In the genomic region with DNA sequence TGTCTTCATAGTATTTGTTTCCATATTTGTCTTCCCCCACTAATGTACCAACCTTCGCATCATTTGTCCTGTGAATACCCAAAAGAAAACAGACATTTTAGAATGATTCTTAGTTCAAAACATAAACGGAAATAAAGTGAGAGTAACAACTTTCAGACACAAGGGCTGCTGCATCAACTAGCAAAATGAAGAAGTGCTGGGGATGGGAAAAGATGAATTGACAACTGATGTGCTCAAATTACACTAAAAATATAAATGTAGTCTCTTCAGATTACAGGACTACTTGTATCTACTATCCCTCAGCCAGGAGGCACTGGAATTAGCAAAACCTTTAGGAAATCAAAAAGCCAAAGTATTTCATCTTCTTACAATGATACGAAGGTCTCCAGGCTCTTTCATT, we compare ENCODE assay signal across 8 cellular contexts. TPM values are rescaled to one million over a fixed set of nuclear protein-coding genes. Genes with fewer than 3 reads are reported as not detected.
DNase-seq lines count a peak whose midpoint lies in the region; ATAC-seq and TF ChIP-seq lines count a peak whose summit lies in the region.

No MANE protein-coding gene starts in this region.

- no peaks in the 10 kb centered on the region for H3K27me3 ChIP-seq in A673 (replicated peaks; ENCODE audit: insufficient read depth, low read depth, low read length, poor library complexity)
- H3K27me3 ChIP-seq in HL-60 (ENCODE audit: insufficient read depth, poor library complexity, severe bottlenecking) = no peaks in the 10 kb centered on the region
- no peaks in the 10 kb centered on the region for H3K27me3 ChIP-seq in mononuclear cell (ENCODE audit: insufficient read depth, low read length)

- H3K27ac ChIP-seq in A673 (ENCODE audit: low read depth, low read length, poor library complexity, severe bottlenecking) = peak overlapping the region; percentile 84
- peak overlapping the region; percentile 89 for H3K27ac ChIP-seq in HL-60 (replicated peaks)

- CTCF ChIA-PET in A673 (lab: Charles Lee) = no interaction called here

- H3K27me3 Mint-ChIP-seq in brain = peaks cover 10% of the 10 kb centered on the region

- H3K9me3 ChIP-seq in A673 (ENCODE audit: low read depth, low read length, poor library complexity, severe bottlenecking) = peaks cover 3% of the 10 kb centered on the region
- peaks cover 10% of the 10 kb centered on the region for H3K9me3 ChIP-seq in mononuclear cell (ENCODE audit: low read depth, low read length)

- POLR2A ChIA-PET in A673 (lab: Charles Lee; ENCODE audit: low non-redundant PET) = interaction anchor here (0.6 kb wide), 1 partner anchor 24 kb away, joined by 3 read pairs; no protein-coding TSS in a partner anchor

- peaks cover 6% of the 10 kb centered on the region for H3K36me3 ChIP-seq in A673 (ENCODE audit: insufficient read depth, low read length, poor library complexity, severe bottlenecking)

- H3K9me3 Mint-ChIP-seq in brain = peaks cover 4 to 32% (median 23%) of the 10 kb centered on the region in 5 experiments

- ATAC-seq in GM21737 (IDR thresholded peaks at IDR 0.05; ENCODE audit: unreplicated experiment) = no peak

- peaks cover 46% of the 10 kb centered on the region for H3K36me3 Mint-ChIP-seq in brain

- peak overlapping the region; percentile 95 to 97 (median 96) for H3K4me3 Mint-ChIP-seq in brain

- DNase-seq in A673 (ENCODE audit: low spot score) (no peak), HL-60 (ENCODE audit: low read depth in 1 of 2, low spot score in 1 of 2) (no peak), mucosa of gallbladder (ENCODE audit: low spot score) (no peak), EL (no peak), GF-D8 (lab: John Stamatoyannopoulos, UW) (no peak)

- peaks cover 49% of the 10 kb centered on the region for H3K4me1 Mint-ChIP-seq in brain

- TSS peak; percentile 52 for BruUV-seq in A673 (replicated peaks; lab: Mats Ljungman, UMichigan)

- H3K4me3 ChIP-seq in A673 (ENCODE audit: low read depth, low read length, poor library complexity, severe bottlenecking) (peak overlapping the region; percentile 71), HL-60 (replicated peaks; ENCODE audit: insufficient read depth, low read length) (peak overlapping the region; percentile 97), mononuclear cell (ENCODE audit: low read length) (peak overlapping the region; percentile 98)

- intact Hi-C loops in A673 (cut with micrococcal nuclease; ENCODE audit: unreplicated experiment) = no loop called here

- H3K27ac Mint-ChIP-seq in brain = peak overlapping the region; percentile 93 to 98 (median 95)

- TF ChIP-seq CTCF in A673 (conservative IDR thresholded peaks at IDR 0.05; ENCODE audit: low read depth, low read length) (no peak), HL-60 (IDR thresholded peaks at IDR 0.05; ENCODE audit: insufficient read depth, low read length) (no peak), brain (conservative IDR thresholded peaks at IDR 0.05) (no peak)

- peaks cover 4% of the 10 kb centered on the region for H3K4me1 ChIP-seq in A673 (ENCODE audit: insufficient read depth, low read length, poor library complexity, severe bottlenecking)
- peaks cover 51% of the 10 kb centered on the region for H3K4me1 ChIP-seq in mononuclear cell (ENCODE audit: insufficient read depth, low read length)

RNA-seq across cellular contexts. Expression of a gene that starts 0.7 kb away (rescaled TPM):
- 143 and 157 TPM in 2 replicates for total RNA-seq in A673 (2021)
- polyA plus RNA-seq in brain (ENCODE audit: insufficient read depth, low read depth, low replicate concordance) = 154 TPM
- 85.2 TPM for total RNA-seq in mononuclear cell
- 76.5 TPM for total RNA-seq in mucosa of gallbladder
